Comparison of ENCODE assay signal across 8 cellular contexts in genomic region chr1:33099290-33100118, GRCh38. TPM values are rescaled to one million over a fixed set of nuclear protein-coding genes. Genes with fewer than 3 reads are reported as not detected.
A peak's percentile ranks its signal among the peaks of the same experiment; 100 is the strongest.
DNase-seq lines count a peak whose midpoint lies in the region; ATAC-seq, FAIRE-seq and TF ChIP-seq lines count a peak whose summit lies in the region.

No MANE protein-coding gene starts in this region.

- H3K27me3 ChIP-seq in GM12878 (replicated peaks in 1 of 2; ENCODE audit: control insufficient read depth in 2 of 2, insufficient read depth in 2 of 2, low read length in 1 of 2) = no peaks in the 10 kb centered on the region
- no peaks in the 10 kb centered on the region for H3K27me3 ChIP-seq in thoracic aorta (replicated peaks; ENCODE audit: insufficient read depth)
- H3K27me3 ChIP-seq in neuronal stem cell (ENCODE audit: control insufficient read depth in 3 of 3, insufficient read depth in 3 of 3, low read depth in 1 of 3, low read length in 3 of 3) = no peaks in the 10 kb centered on the region

- H3K9ac ChIP-seq in GM12878 (ENCODE audit: control insufficient read depth, insufficient read depth, low read length) = no peak overlapping the region
- H3K9ac ChIP-seq in neuronal stem cell (ENCODE audit: low read depth, low read length, poor library complexity) = no peak overlapping the region

- H2BK5ac ChIP-seq in neuronal stem cell (ENCODE audit: low read length) = no peak overlapping the region

- H4K8ac ChIP-seq in neuronal stem cell (ENCODE audit: low read depth, low read length) = no peak overlapping the region

- no peak overlapping the region for H3K23ac ChIP-seq in neuronal stem cell (ENCODE audit: low read depth, low read length, poor library complexity)

- peak; percentile 91 for ATAC-seq in GM18907 (IDR thresholded peaks at IDR 0.05; ENCODE audit: unreplicated experiment)
- ATAC-seq in HG03460 (IDR thresholded peaks at IDR 0.05; ENCODE audit: unreplicated experiment) = peak; percentile 93
- ATAC-seq in GM12878 = peak; percentile 98
- no peak for ATAC-seq in thoracic aorta (ENCODE audit: insufficient number of reproducible peaks, low FRiP score, low read depth)

- H3K36me3 ChIP-seq in GM12878 (ENCODE audit: control insufficient read depth in 2 of 2, insufficient read depth in 2 of 2, low read length in 1 of 2) (no peaks in the 10 kb centered on the region), thoracic aorta (no peaks in the 10 kb centered on the region), neuronal stem cell (replicated peaks in 1 of 2; ENCODE audit: control insufficient read depth in 2 of 2, insufficient read depth in 2 of 2, low read length in 2 of 2) (peaks cover 0 to 15% of the 10 kb centered on the region in 2 donors)

- no peak overlapping the region for H2AK5ac ChIP-seq in neuronal stem cell (ENCODE audit: low read depth, low read length)

- peak; percentile 73 for DNase-seq in T-helper 22 cell (ENCODE audit: low read depth)
- peak; percentile 64 for DNase-seq in GM12878 (ENCODE audit: low read depth, low spot score)
- DNase-seq in myocyte (ENCODE audit: low read depth) = peak; percentile 100
- DNase-seq in thoracic aorta (ENCODE audit: low spot score) = no peak
- DNase-seq in NCI-H2081 treated with DMSO at 0.1 percent for 48 hours (lab: John Stamatoyannopoulos, UW) = no peak
- no peak for DNase-seq in neuronal stem cell (ENCODE audit: low spot score)

- H3K14ac ChIP-seq in neuronal stem cell (ENCODE audit: low read length) = no peak overlapping the region

- SMC1A ChIA-PET in GM12878 (lab: Charles Lee; ENCODE audit: uncharacterized antibody, unreplicated experiment) = interaction anchor here (1.0 kb wide), 1 partner anchor 11 kb away, joined by 3 read pairs; no protein-coding TSS in a partner anchor

- no peak overlapping the region for H2BK120ac ChIP-seq in neuronal stem cell (ENCODE audit: low read depth, low read length)

- CTCF ChIA-PET in GM12878 (lab: Yijun Ruan, JAX) = interaction anchor here (0.9 to 2.0 kb wide), 3 partner anchors 12 to 166 kb away, joined by 3 to 5 read pairs (median 4); no protein-coding TSS in a partner anchor

- no peak overlapping the region for H2BK12ac ChIP-seq in neuronal stem cell (ENCODE audit: low read length)

- 0 out of 6 replicates have a peak, but pooled peaks of 1 of the 3 experiments have one; percentile 37 for TF ChIP-seq CTCF in GM12878 (IDR thresholded peaks at IDR 0.05 in 2 of 3, conservative IDR thresholded peaks at IDR 0.05 in 1 of 3; ENCODE audit: control insufficient read depth in 2 of 3, extremely low read depth in 1 of 3, insufficient read depth in 1 of 3, low read depth in 3 of 3, low read length in 3 of 3)
- TF ChIP-seq CTCF in thoracic aorta (IDR thresholded peaks at IDR 0.05) = peak; percentile 10

- H3K9me3 ChIP-seq in GM12878 (replicated peaks; ENCODE audit: control insufficient read depth, insufficient read depth, low read length) (no peaks in the 10 kb centered on the region), thoracic aorta (no peaks in the 10 kb centered on the region), neuronal stem cell (replicated peaks in 1 of 2; ENCODE audit: control insufficient read depth in 2 of 2, insufficient read depth in 1 of 2, low read depth in 1 of 2, low read length in 2 of 2) (no peaks in the 10 kb centered on the region)

- BruUV-seq in GM12878 (replicated peaks; lab: Mats Ljungman, UMichigan) = no TSS peak

- TF ChIP-seq EP300 in GM12878 (IDR thresholded peaks at IDR 0.05; ENCODE audit: borderline replicate concordance in 1 of 2, control insufficient read depth in 1 of 2, low read depth in 2 of 2, low read length in 2 of 2) = 0 out of 4 replicates have a peak, but pooled peaks of 1 of the 2 experiments have one; percentile 27

- H3K4me1 ChIP-seq in GM12878 (ENCODE audit: control insufficient read depth, insufficient read depth, low read length) (peaks cover 6% of the 10 kb centered on the region; the same call in 1 of the 2 replicates), thoracic aorta (ENCODE audit: control insufficient read depth in 1 of 2, low read depth in 2 of 2) (no peaks in the 10 kb centered on the region), neuronal stem cell (ENCODE audit: control insufficient read depth in 2 of 2, insufficient read depth in 1 of 2, low read depth in 1 of 2, low read length in 2 of 2) (peaks cover 0 to 3% of the 10 kb centered on the region in 2 donors)

- intact Hi-C loops in GM12878 (cut with micrococcal nuclease; ENCODE audit: unreplicated experiment) = loop anchor here (2.0 to 10.0 kb wide), 2 partner anchors 27 to 515 kb away; no protein-coding TSS in a partner anchor

- no peak overlapping the region for H2BK15ac ChIP-seq in neuronal stem cell (ENCODE audit: low read length)

- WGBS in GM12878 (ENCODE audit: insufficient coverage, insufficient replicate concordance, low lambda C conversion rate, missing lambda C conversion rate) = 28% methylated on average over 13 of the region's 13 CpGs
- WGBS in neuronal stem cell (ENCODE audit: extremely low coverage in 2 of 2, insufficient read length in 2 of 2, insufficient replicate concordance in 1 of 2), 2 donors = no CpG with 5 or more reads among the region's 13 CpGs

- 0 out of 2 replicates have a peak, but pooled peaks have one; percentile 21 for TF ChIP-seq POLR2A in GM12878 (IDR thresholded peaks at IDR 0.05; ENCODE audit: low read depth, low read length)

- no peaks in the 10 kb centered on the region for H3K79me2 ChIP-seq in GM12878 (ENCODE audit: control insufficient read depth, insufficient read depth, low read length)

- no peaks in the 10 kb centered on the region for H4K20me1 ChIP-seq in GM12878 (ENCODE audit: control insufficient read depth, insufficient read depth)

- H3K4me2 ChIP-seq in GM12878 (ENCODE audit: control insufficient read depth, insufficient read depth) (peak overlapping the region; percentile 12; the same call in 1 of the 2 replicates), neuronal stem cell (ENCODE audit: insufficient read depth, low read length, poor library complexity, severe bottlenecking) (no peak overlapping the region)

- no peak for TF ChIP-seq RAD21 in GM12878 (IDR thresholded peaks at IDR 0.05; ENCODE audit: insufficient read depth, low read depth, low read length)

- in situ Hi-C loops in GM12878 (cut with MboI) = no loop called here

- H3K4me3 ChIP-seq in GM12878 (no peak overlapping the region), thoracic aorta (no peak overlapping the region), neuronal stem cell (ENCODE audit: low read length in 2 of 2) (no peak overlapping the region)

- no peak overlapping the region for H3K4ac ChIP-seq in neuronal stem cell (ENCODE audit: low read length)

- RAD21 ChIA-PET in GM12878 (lab: Charles Lee; ENCODE audit: unreplicated experiment) = no interaction called here

- H4K91ac ChIP-seq in neuronal stem cell (ENCODE audit: low read depth, low read length, poor library complexity) = no peak overlapping the region

- H3K79me1 ChIP-seq in neuronal stem cell (ENCODE audit: low read depth, low read length) = no peaks in the 10 kb centered on the region

- H2AFZ ChIP-seq in GM12878 (ENCODE audit: control insufficient read depth, low read depth, low read length) = peak overlapping the region; percentile 35
- no peak overlapping the region for H2AFZ ChIP-seq in neuronal stem cell (ENCODE audit: low read length)

- no peak overlapping the region for H3K18ac ChIP-seq in neuronal stem cell (ENCODE audit: low read length)

- peak overlapping the region; percentile 30; the same call in 1 of the 2 replicates for H3K27ac ChIP-seq in GM12878 (ENCODE audit: control insufficient read depth, insufficient read depth)
- peak overlapping the region in 1 of 2 donors; percentile 5 for H3K27ac ChIP-seq in thoracic aorta
- no peak overlapping the region for H3K27ac ChIP-seq in neuronal stem cell (replicated peaks; ENCODE audit: low read length)

- FAIRE-seq in GM12878 (lab: Jason Lieb, UNC) = peak; percentile 59

- POLR2A ChIA-PET in GM12878 (lab: Charles Lee) = no interaction called here

TF ChIP-seq in GM12878, 131 proteins besides CTCF, POLR2A, EP300 and RAD21 (continues in another document):
- TF ChIP-seq BHLHE40 (IDR thresholded peaks at IDR 0.05; ENCODE audit: borderline replicate concordance in 1 of 2, low read depth in 2 of 2, low read length in 1 of 2) (peak in 1 of 2 experiments; percentile 13; a peak in 1 of 4 replicates), KAT2A (conservative IDR thresholded peaks at IDR 0.05; ENCODE audit: control insufficient read depth, low read depth, low read length) (no peak), FOXK2 (IDR thresholded peaks at IDR 0.05) (no peak), IKZF1 (conservative IDR thresholded peaks at IDR 0.05) (peak; percentile 36; the same call in 1 of the 2 replicates), POLR2AphosphoS5 (IDR thresholded peaks at IDR 0.05; ENCODE audit: low read length) (peak; percentile 31; the same call in 1 of the 2 replicates), IKZF2 (IDR thresholded peaks at IDR 0.05) (peak; percentile 35 to 42; a peak in 3 of 4 replicates), CHD4 (IDR thresholded peaks at IDR 0.05) (no peak), WRNIP1 (IDR thresholded peaks at IDR 0.05; ENCODE audit: borderline replicate concordance, low read depth, low read length) (no peak), TCF3 (IDR thresholded peaks at IDR 0.05; ENCODE audit: borderline replicate concordance, insufficient read depth, low read depth, low read length) (peak; percentile 47; the same call in 1 of the 2 replicates), POU2F2 (IDR thresholded peaks at IDR 0.05; ENCODE audit: borderline replicate concordance, low read depth, low read length) (no peak; the same call in 2 of the 3 replicates)

RNA-seq across cellular contexts. Expression of gene AZIN2, which starts 18.6 kb away (rescaled TPM):
- total RNA-seq in GM12878 (2013; cell fraction: nucleolus; rRNA removed) = 0.69 and 0.88 TPM in 2 replicates
- total RNA-seq in GM12878 (2014; rRNA removed) = 0.16 and 0.85 TPM in 2 replicates
- 0.31 TPM in 1 of 2 replicates, not detected in the other for total RNA-seq in GM12878 (2014; rRNA removed; fragmentation: Illumina TruSeq; extraction: Trizol)
- 0.19 and 0.31 TPM in 2 replicates for total RNA-seq in GM12878 (2021)
- polyA plus RNA-seq in GM12878 (2011; ENCODE audit: low read depth) = 2.5 TPM
- polyA plus RNA-seq in GM12878 (2011; rRNA removed) = 0.04 and 0.14 TPM in 2 replicates
- 0.18 and 0.22 TPM in 2 replicates for polyA plus RNA-seq in GM12878 (2011; cell fraction: cytosol; rRNA removed)
- 0.25 and 0.44 TPM in 2 replicates for polyA plus RNA-seq in GM12878 (2011; cell fraction: nucleus; rRNA removed)
- polyA plus RNA-seq in GM12878 (2012) = 0.34 and 0.55 TPM in 2 replicates
- polyA plus RNA-seq in GM12878 (2014; fragmentation: Illumina TruSeq; extraction: Trizol) = 0.03 and 0.12 TPM in 2 replicates
- polyA plus RNA-seq in GM12878 (2014; fragmentation: Nextera tagmentation; extraction: Ambion mirVana) = under 1 TPM; 0.02 to 0.05 TPM
- 0.15 and 0.52 TPM in 2 replicates for polyA plus RNA-seq in GM12878 (2014; rRNA removed)
- under 1 TPM; 0.33 to 0.35 TPM for polyA plus RNA-seq in GM12878 (2016; fragmentation: Nextera tagmentation; extraction: Ambion mirVana)
- polyA minus RNA-seq in GM12878 (2011; rRNA and poly(A)+ RNA removed) = 0.15 TPM in 1 of 2 replicates, not detected in the other
- not detected in 2 replicates for polyA minus RNA-seq in GM12878 (2011; cell fraction: cytosol; rRNA and poly(A)+ RNA removed)
- polyA minus RNA-seq in GM12878 (2011; cell fraction: nucleus; rRNA and poly(A)+ RNA removed) = 0.36 and 0.86 TPM in 2 replicates
- total RNA-seq in myocyte = 5.3 and 10.7 TPM in 2 replicates
- 58.9 TPM for polyA plus RNA-seq in myocyte (2012)
- 1 to 10 TPM; 5.6 to 6.2 TPM for total RNA-seq in thoracic aorta
- polyA plus RNA-seq in neuronal stem cell (2013, experiment 1 of 2) = 5.9 TPM
- 6.1 TPM for polyA plus RNA-seq in neuronal stem cell (2013, experiment 2 of 2)

Comparison
In these comparisons a context has a peak if more than half of its experiments do, and no peak if none do; other contexts are left out.
1. DNase-seq: peak in T-helper 22 cell (single experiment), GM12878 (single experiment) and myocyte (single experiment); none in thoracic aorta (single experiment), NCI-H2081 treated with DMSO at 0.1 percent for 48 hours (single experiment) and neuronal stem cell (single experiment).